In the genomic region with DNA sequence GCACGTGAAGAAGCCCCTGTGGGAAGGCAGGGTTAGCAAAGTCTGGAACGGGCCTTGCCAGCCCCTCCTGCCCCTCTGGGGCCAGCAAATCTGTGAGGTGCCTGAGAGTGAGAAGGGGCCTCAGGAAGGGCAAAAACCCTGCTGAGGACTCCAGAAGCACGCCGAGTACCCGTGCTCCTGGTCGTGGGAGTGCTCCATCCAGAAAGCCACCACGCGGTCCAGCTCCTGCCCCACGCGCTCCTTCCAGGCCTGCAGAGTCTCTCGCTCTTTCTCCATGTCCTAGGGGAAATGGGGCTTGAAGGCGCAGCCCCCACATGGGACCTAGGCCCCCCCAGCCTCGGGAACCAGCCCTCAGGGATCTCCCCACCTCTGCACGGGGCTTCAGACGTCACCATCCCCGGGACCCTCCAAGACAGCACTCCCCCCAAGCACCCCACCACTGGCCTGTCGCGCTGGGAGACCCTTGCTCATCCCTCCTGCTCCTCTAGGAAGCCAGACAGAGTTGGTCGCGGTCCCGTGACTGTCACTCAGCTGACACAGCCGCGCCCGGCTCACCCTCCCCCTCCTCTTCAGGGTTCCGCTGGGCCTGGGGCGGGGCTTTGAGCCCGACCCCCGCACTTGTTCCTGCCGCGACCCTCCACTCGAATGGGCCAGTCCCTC, we compare ENCODE assay signal across 8 cellular contexts. TPM values are rescaled to one million over a fixed set of nuclear protein-coding genes. Genes with fewer than 3 reads are reported as not detected.
DNase-seq lines count a peak whose midpoint lies in the region; ATAC-seq, FAIRE-seq and TF ChIP-seq lines count a peak whose summit lies in the region.
"Had no signal": no experiment of that assay in that cellular context is flagged by ENCODE, and none has a peak within 500 bp of the region (broad histone marks: within the 10 kb centered on the region; RNA-seq: fewer than 3 reads in every experiment).

A gene (minus strand): TSS at position 504 of the 660 bp plus-strand sequence. CDS start 33 bp downstream, at position 471.

- H2AK5ac ChIP-seq in trophoblast cell (ENCODE audit: low read length): no peak within 1 kb of the TSS

- no peak within 1 kb of the TSS for H2BK12ac ChIP-seq in trophoblast cell (ENCODE audit: low read length)

- no peak within 1 kb of the TSS for H2BK5ac ChIP-seq in trophoblast cell (ENCODE audit: low read depth, low read length, poor library complexity)

- no peak within 1 kb of the TSS for H4K12ac ChIP-seq in trophoblast cell (ENCODE audit: low read depth, low read length)

- ATAC-seq in Right ventricle myocardium superior (ENCODE audit: poor library complexity): peak; percentile 67
- ATAC-seq in GM18502 (IDR thresholded peaks at IDR 0.05; ENCODE audit: poor library complexity, unreplicated experiment): no peak
- ATAC-seq in HG02610 (IDR thresholded peaks at IDR 0.05; ENCODE audit: unreplicated experiment): no peak

- H3K4me1 ChIP-seq in trophoblast cell (ENCODE audit: control insufficient read depth in 1 of 2, insufficient read depth in 2 of 2, low read length in 2 of 2): peaks cover 13 to 15% of the 10 kb centered on the region in 2 experiments

- no peaks in the 10 kb centered on the region for H3K9me3 ChIP-seq in trophoblast cell (ENCODE audit: insufficient read depth, low read depth, low read length)

- no peak within 1 kb of the TSS for H3K23ac ChIP-seq in trophoblast cell (ENCODE audit: low read length)

- no peak within 1 kb of the TSS for H4K8ac ChIP-seq in trophoblast cell (ENCODE audit: low read depth, low read length)

- DNase-seq in activated CD4-positive, alpha-beta T cell treated with anti-CD3 and anti-CD28 coated beads, Interleukin-2, amount 50 U/mL, for 48 hours: peak; percentile 43 to 51
- DNase-seq in Right ventricle myocardium superior (peak; percentile 81), trophoblast cell (peak in 1 of 2 donors; percentile 33), urothelium cell line (ENCODE audit: low spot score) (no peak)

- no peak within 1 kb of the TSS for H3K14ac ChIP-seq in trophoblast cell (ENCODE audit: low read length)

- TF ChIP-seq EP300 in Ishikawa (IDR thresholded peaks at IDR 0.05; ENCODE audit: borderline replicate concordance): no peak

- no peak within 1 kb of the TSS for H3K4me3 ChIP-seq in trophoblast cell (ENCODE audit: low read depth, low read length)

- H3K4ac ChIP-seq in trophoblast cell (ENCODE audit: low read depth, low read length): no peak within 1 kb of the TSS

- H3K79me1 ChIP-seq in trophoblast cell (ENCODE audit: low read length): no peaks in the 10 kb centered on the region

- peak within 1 kb of the TSS; percentile 19 for H4K91ac ChIP-seq in trophoblast cell (ENCODE audit: low read depth, low read length)

- no peak for TF ChIP-seq RAD21 in Ishikawa (IDR thresholded peaks at IDR 0.05; ENCODE audit: low read depth)

- H3K9ac ChIP-seq in trophoblast cell (ENCODE audit: low read length): no peak within 1 kb of the TSS

- intact Hi-C loops in Right ventricle myocardium superior (cut with DNase I): loop anchor here (10.0 kb wide), 1 partner anchor 149 kb away; a partner anchor contains a TSS

- H2BK120ac ChIP-seq in trophoblast cell (ENCODE audit: insufficient read depth, low read length, poor library complexity): no peak within 1 kb of the TSS

- H2AFZ ChIP-seq in trophoblast cell (ENCODE audit: insufficient read depth, low read length, poor library complexity): no peak within 1 kb of the TSS

- WGBS in trophoblast cell (ENCODE audit: extremely low coverage, insufficient coverage, insufficient read length): no CpG with 5 or more reads among the region's 31 CpGs

- H3K18ac ChIP-seq in trophoblast cell (ENCODE audit: low read length): no peak within 1 kb of the TSS

- H3K27ac ChIP-seq in trophoblast cell (ENCODE audit: low read depth, low read length): no peak within 1 kb of the TSS

- H3K36me3 ChIP-seq in trophoblast cell (ENCODE audit: control insufficient read depth in 1 of 2, insufficient read depth in 2 of 2, low read length in 2 of 2): peaks cover 12 to 15% of the 10 kb centered on the region in 2 experiments

- H3K79me2 ChIP-seq in trophoblast cell (ENCODE audit: control insufficient read depth, insufficient read depth, low read length, poor library complexity): no peaks in the 10 kb centered on the region

- no peaks in the 10 kb centered on the region for H3K27me3 ChIP-seq in trophoblast cell (ENCODE audit: insufficient read depth, low read length)

- no peak for FAIRE-seq in urothelium cell line (lab: Jason Lieb, UNC)
- FAIRE-seq: islet of Langerhans had no signal

- H3K4me2 ChIP-seq in trophoblast cell (ENCODE audit: low read length): no peak within 1 kb of the TSS

TF ChIP-seq in Ishikawa, 13 proteins besides CTCF, POLR2A, EP300 and RAD21:
- TF ChIP-seq, protein P1, sequence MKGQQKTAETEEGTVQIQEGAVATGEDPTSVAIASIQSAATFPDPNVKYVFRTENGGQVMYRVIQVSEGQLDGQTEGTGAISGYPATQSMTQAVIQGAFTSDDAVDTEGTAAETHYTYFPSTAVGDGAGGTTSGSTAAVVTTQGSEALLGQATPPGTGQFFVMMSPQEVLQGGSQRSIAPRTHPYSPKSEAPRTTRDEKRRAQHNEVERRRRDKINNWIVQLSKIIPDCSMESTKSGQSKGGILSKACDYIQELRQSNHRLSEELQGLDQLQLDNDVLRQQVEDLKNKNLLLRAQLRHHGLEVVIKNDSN (IDR thresholded peaks at IDR 0.05): peak; percentile 41; the same call in 1 of the 2 replicates
- TF ChIP-seq, protein P2, sequence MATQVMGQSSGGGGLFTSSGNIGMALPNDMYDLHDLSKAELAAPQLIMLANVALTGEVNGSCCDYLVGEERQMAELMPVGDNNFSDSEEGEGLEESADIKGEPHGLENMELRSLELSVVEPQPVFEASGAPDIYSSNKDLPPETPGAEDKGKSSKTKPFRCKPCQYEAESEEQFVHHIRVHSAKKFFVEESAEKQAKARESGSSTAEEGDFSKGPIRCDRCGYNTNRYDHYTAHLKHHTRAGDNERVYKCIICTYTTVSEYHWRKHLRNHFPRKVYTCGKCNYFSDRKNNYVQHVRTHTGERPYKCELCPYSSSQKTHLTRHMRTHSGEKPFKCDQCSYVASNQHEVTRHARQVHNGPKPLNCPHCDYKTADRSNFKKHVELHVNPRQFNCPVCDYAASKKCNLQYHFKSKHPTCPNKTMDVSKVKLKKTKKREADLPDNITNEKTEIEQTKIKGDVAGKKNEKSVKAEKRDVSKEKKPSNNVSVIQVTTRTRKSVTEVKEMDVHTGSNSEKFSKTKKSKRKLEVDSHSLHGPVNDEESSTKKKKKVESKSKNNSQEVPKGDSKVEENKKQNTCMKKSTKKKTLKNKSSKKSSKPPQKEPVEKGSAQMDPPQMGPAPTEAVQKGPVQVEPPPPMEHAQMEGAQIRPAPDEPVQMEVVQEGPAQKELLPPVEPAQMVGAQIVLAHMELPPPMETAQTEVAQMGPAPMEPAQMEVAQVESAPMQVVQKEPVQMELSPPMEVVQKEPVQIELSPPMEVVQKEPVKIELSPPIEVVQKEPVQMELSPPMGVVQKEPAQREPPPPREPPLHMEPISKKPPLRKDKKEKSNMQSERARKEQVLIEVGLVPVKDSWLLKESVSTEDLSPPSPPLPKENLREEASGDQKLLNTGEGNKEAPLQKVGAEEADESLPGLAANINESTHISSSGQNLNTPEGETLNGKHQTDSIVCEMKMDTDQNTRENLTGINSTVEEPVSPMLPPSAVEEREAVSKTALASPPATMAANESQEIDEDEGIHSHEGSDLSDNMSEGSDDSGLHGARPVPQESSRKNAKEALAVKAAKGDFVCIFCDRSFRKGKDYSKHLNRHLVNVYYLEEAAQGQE (IDR thresholded peaks at IDR 0.05; ENCODE audit: low read depth): no peak

RNA-seq across cellular contexts. Expression of the gene that starts here (rescaled TPM):
- 11.1 TPM for total RNA-seq in Right ventricle myocardium superior
- 0.82 and 0.94 TPM in 2 replicates for polyA plus RNA-seq in trophoblast cell (2013)
